In genomic region chr5:92328584-92329259, GRCh38 we compare ENCODE assay signal across 17 cellular contexts.
"Had no signal": no experiment of that assay in that cellular context is flagged by ENCODE, and none has a peak within 500 bp of the region (broad histone marks: within the 10 kb centered on the region; RNA-seq: fewer than 3 reads in every experiment).

No MANE protein-coding gene starts in this region.

- H3K36me3 ChIP-seq: left lung, right lobe of liver had no signal

- ATAC-seq: left lung, right lobe of liver had no signal

- H3K9me3 ChIP-seq: left lung, right lobe of liver had no signal

- H3K27me3 ChIP-seq: dorsolateral prefrontal cortex, left lung, right lobe of liver had no signal

- H3K27ac ChIP-seq: dorsolateral prefrontal cortex, left lung, right lobe of liver, skin epidermis had no signal

- H3K4me1 ChIP-seq: left lung, right lobe of liver had no signal

- H3K4me3 ChIP-seq: dorsolateral prefrontal cortex, left lung, lung, right lobe of liver, skin epidermis had no signal

- H3K4me3 Mint-ChIP-seq: nephron had no signal

- DNase-seq: central memory CD4-positive, alpha-beta T cell; cortex of kidney; dorsolateral prefrontal cortex; effector CD8-positive, alpha-beta T cell; islet precursor cell; left lung; mesenchymal stem cell; midbrain; posterior cingulate gyrus; right lobe of liver; stimulated activated CD4-positive, alpha-beta T cell treated with anti-CD3 and anti-CD28 coated beads, Interleukin-2, amount 100 ng/mL, for 24 hours; stimulated activated CD4-positive, alpha-beta T cell treated with anti-CD3 and anti-CD28 coated beads, Interleukin-4, amount 100 ng/mL, for 4 hours; stimulated activated naive CD4-positive, alpha-beta T cell; trophoblast cell had no signal

- H3K9me3 Mint-ChIP-seq: nephron had no signal

- H3K4me1 Mint-ChIP-seq: nephron had no signal
